In the genomic region with DNA sequence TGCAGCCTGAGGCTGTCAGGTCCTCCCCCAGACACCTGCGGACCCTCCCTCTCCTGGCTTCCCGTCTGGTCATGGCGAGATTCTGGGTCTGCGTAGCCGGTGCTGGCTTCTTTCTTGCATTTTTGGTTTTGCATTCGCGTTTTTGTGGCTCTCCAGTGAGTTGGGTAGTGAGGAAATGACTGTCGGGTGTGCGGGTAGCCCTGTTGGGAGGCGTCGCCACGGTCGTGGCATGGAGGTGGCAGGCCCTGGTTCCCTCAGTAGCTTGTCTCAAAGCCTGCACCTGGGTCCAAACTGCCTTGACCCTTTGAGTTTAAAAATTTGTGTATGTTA, we compare ENCODE assay signal across 1 cellular context.
A peak's percentile ranks its signal among the peaks of the same experiment; 100 is the strongest.
TF ChIP-seq lines count a peak whose summit lies in the region.

No MANE protein-coding gene starts in this region.

TF ChIP-seq in HepG2, 621 proteins besides CTCF, POLR2A, EP300 and RAD21 (continued from another document and continues in another):
- TF ChIP-seq ZNF329 (CRISPR knock-in tag; IDR thresholded peaks at IDR 0.05; ENCODE audit: low read depth) (0 out of 2 replicates have a peak, but pooled peaks have one; percentile 39), NONO (IDR thresholded peaks at IDR 0.05) (no peak), NONO (CRISPR knock-in tag; conservative IDR thresholded peaks at IDR 0.05) (no peak), ATF7-NPFF (CRISPR knock-in tag; IDR thresholded peaks at IDR 0.05; ENCODE audit: low read depth) (no peak), ZC3H4 (CRISPR knock-in tag; IDR thresholded peaks at IDR 0.05; ENCODE audit: borderline replicate concordance) (peak; percentile 45; the same call in 1 of the 2 replicates), RFXAP (CRISPR knock-in tag; IDR thresholded peaks at IDR 0.05; ENCODE audit: borderline replicate concordance) (no peak), U2AF1 (optimal IDR thresholded peaks at IDR 0.05; ENCODE audit: low read depth, low read length) (no peak), KAT7 (CRISPR knock-in tag; IDR thresholded peaks at IDR 0.05; ENCODE audit: borderline replicate concordance) (0 out of 2 replicates have a peak, but pooled peaks have one; percentile 40), ZFP82 (CRISPR knock-in tag; IDR thresholded peaks at IDR 0.05; ENCODE audit: borderline replicate concordance) (no peak; the same call in 1 of the 2 replicates), TGIF2 (CRISPR knock-in tag; IDR thresholded peaks at IDR 0.05) (no peak), MYNN (CRISPR knock-in tag; IDR thresholded peaks at IDR 0.05; ENCODE audit: low read depth) (no peak), ZBTB38 (CRISPR knock-in tag; IDR thresholded peaks at IDR 0.05) (no peak; the same call in 1 of the 2 replicates), ZNF235 (CRISPR knock-in tag; IDR thresholded peaks at IDR 0.05; ENCODE audit: borderline replicate concordance) (no peak), ZNF430 (CRISPR knock-in tag; IDR thresholded peaks at IDR 0.05) (no peak), ZEB1 (IDR thresholded peaks at IDR 0.05; ENCODE audit: insufficient replicate concordance, low read depth) (peak; percentile 36), ZNF709 (CRISPR knock-in tag; IDR thresholded peaks at IDR 0.05) (0 out of 2 replicates have a peak, but pooled peaks have one; percentile 14), ZNF33B (CRISPR knock-in tag; IDR thresholded peaks at IDR 0.05) (no peak), STAG1 (CRISPR knock-in tag; IDR thresholded peaks at IDR 0.05) (no peak), MBD4 (IDR thresholded peaks at IDR 0.05; ENCODE audit: borderline replicate concordance, low read length) (no peak), MEIS1 (CRISPR knock-in tag; IDR thresholded peaks at IDR 0.05; ENCODE audit: borderline replicate concordance) (no peak), ZNF879 (CRISPR knock-in tag; IDR thresholded peaks at IDR 0.05) (no peak), DPF2 (CRISPR knock-in tag; IDR thresholded peaks at IDR 0.05; ENCODE audit: borderline replicate concordance, low read depth) (no peak), TBP (CRISPR knock-in tag; IDR thresholded peaks at IDR 0.05) (no peak), ATAD3A (CRISPR knock-in tag; IDR thresholded peaks at IDR 0.05) (no peak), ZNF180 (CRISPR knock-in tag; IDR thresholded peaks at IDR 0.05; ENCODE audit: borderline replicate concordance, low read depth) (no peak), MAFF (IDR thresholded peaks at IDR 0.05; ENCODE audit: low read depth, low read length) (no peak), ZNF607 (CRISPR knock-in tag; IDR thresholded peaks at IDR 0.05; ENCODE audit: borderline replicate concordance) (peak; percentile 42; the same call in 1 of the 2 replicates), GTF3A (CRISPR knock-in tag; conservative IDR thresholded peaks at IDR 0.05) (no peak), RBAK (CRISPR knock-in tag; IDR thresholded peaks at IDR 0.05) (no peak), ZNF331 (CRISPR knock-in tag; IDR thresholded peaks at IDR 0.05) (no peak; the same call in 1 of the 2 replicates), REPIN1 (CRISPR knock-in tag; IDR thresholded peaks at IDR 0.05; ENCODE audit: borderline replicate concordance, low read depth) (no peak), ZNF75D (CRISPR knock-in tag; IDR thresholded peaks at IDR 0.05; ENCODE audit: borderline replicate concordance) (no peak), ZNF674 (CRISPR knock-in tag; IDR thresholded peaks at IDR 0.05; ENCODE audit: low read depth) (no peak), NR2F6 (IDR thresholded peaks at IDR 0.05) (no peak), NR2F6 (CRISPR knock-in tag; IDR thresholded peaks at IDR 0.05) (no peak), CC2D1A (CRISPR knock-in tag; IDR thresholded peaks at IDR 0.05) (no peak), CCAR2 (optimal IDR thresholded peaks at IDR 0.05; ENCODE audit: low read depth, low read length) (no peak), ZNF121 (CRISPR knock-in tag; IDR thresholded peaks at IDR 0.05) (no peak), PAF1 (CRISPR knock-in tag; IDR thresholded peaks at IDR 0.05) (no peak), JDP2 (CRISPR knock-in tag; IDR thresholded peaks at IDR 0.05; ENCODE audit: borderline replicate concordance) (no peak), JUNB (CRISPR knock-in tag; IDR thresholded peaks at IDR 0.05; ENCODE audit: borderline replicate concordance) (no peak), MYC (CRISPR knock-in tag; IDR thresholded peaks at IDR 0.05; ENCODE audit: borderline replicate concordance) (0 out of 2 replicates have a peak, but pooled peaks have one; percentile 4)
- TF ChIP-seq, protein P1, sequence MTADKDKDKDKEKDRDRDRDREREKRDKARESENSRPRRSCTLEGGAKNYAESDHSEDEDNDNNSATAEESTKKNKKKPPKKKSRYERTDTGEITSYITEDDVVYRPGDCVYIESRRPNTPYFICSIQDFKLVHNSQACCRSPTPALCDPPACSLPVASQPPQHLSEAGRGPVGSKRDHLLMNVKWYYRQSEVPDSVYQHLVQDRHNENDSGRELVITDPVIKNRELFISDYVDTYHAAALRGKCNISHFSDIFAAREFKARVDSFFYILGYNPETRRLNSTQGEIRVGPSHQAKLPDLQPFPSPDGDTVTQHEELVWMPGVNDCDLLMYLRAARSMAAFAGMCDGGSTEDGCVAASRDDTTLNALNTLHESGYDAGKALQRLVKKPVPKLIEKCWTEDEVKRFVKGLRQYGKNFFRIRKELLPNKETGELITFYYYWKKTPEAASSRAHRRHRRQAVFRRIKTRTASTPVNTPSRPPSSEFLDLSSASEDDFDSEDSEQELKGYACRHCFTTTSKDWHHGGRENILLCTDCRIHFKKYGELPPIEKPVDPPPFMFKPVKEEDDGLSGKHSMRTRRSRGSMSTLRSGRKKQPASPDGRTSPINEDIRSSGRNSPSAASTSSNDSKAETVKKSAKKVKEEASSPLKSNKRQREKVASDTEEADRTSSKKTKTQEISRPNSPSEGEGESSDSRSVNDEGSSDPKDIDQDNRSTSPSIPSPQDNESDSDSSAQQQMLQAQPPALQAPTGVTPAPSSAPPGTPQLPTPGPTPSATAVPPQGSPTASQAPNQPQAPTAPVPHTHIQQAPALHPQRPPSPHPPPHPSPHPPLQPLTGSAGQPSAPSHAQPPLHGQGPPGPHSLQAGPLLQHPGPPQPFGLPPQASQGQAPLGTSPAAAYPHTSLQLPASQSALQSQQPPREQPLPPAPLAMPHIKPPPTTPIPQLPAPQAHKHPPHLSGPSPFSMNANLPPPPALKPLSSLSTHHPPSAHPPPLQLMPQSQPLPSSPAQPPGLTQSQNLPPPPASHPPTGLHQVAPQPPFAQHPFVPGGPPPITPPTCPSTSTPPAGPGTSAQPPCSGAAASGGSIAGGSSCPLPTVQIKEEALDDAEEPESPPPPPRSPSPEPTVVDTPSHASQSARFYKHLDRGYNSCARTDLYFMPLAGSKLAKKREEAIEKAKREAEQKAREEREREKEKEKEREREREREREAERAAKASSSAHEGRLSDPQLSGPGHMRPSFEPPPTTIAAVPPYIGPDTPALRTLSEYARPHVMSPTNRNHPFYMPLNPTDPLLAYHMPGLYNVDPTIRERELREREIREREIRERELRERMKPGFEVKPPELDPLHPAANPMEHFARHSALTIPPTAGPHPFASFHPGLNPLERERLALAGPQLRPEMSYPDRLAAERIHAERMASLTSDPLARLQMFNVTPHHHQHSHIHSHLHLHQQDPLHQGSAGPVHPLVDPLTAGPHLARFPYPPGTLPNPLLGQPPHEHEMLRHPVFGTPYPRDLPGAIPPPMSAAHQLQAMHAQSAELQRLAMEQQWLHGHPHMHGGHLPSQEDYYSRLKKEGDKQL (CRISPR knock-in tag; IDR thresholded peaks at IDR 0.05; ENCODE audit: low read depth): no peak
- TF ChIP-seq, protein P2, sequence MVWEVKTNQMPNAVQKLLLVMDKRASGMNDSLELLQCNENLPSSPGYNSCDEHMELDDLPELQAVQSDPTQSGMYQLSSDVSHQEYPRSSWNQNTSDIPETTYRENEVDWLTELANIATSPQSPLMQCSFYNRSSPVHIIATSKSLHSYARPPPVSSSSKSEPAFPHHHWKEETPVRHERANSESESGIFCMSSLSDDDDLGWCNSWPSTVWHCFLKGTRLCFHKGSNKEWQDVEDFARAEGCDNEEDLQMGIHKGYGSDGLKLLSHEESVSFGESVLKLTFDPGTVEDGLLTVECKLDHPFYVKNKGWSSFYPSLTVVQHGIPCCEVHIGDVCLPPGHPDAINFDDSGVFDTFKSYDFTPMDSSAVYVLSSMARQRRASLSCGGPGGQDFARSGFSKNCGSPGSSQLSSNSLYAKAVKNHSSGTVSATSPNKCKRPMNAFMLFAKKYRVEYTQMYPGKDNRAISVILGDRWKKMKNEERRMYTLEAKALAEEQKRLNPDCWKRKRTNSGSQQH (CRISPR knock-in tag; IDR thresholded peaks at IDR 0.05; ENCODE audit: low read depth): no peak
- TF ChIP-seq, protein P3, sequence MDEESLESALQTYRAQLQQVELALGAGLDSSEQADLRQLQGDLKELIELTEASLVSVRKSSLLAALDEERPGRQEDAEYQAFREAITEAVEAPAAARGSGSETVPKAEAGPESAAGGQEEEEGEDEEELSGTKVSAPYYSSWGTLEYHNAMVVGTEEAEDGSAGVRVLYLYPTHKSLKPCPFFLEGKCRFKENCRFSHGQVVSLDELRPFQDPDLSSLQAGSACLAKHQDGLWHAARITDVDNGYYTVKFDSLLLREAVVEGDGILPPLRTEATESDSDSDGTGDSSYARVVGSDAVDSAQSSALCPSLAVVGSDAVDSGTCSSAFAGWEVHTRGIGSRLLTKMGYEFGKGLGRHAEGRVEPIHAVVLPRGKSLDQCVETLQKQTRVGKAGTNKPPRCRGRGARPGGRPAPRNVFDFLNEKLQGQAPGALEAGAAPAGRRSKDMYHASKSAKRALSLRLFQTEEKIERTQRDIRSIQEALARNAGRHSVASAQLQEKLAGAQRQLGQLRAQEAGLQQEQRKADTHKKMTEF (CRISPR knock-in tag; IDR thresholded peaks at IDR 0.05): no peak
- TF ChIP-seq, protein P4, sequence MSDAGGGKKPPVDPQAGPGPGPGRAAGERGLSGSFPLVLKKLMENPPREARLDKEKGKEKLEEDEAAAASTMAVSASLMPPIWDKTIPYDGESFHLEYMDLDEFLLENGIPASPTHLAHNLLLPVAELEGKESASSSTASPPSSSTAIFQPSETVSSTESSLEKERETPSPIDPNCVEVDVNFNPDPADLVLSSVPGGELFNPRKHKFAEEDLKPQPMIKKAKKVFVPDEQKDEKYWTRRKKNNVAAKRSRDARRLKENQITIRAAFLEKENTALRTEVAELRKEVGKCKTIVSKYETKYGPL (CRISPR knock-in tag; IDR thresholded peaks at IDR 0.05): no peak
- TF ChIP-seq, protein P5, sequence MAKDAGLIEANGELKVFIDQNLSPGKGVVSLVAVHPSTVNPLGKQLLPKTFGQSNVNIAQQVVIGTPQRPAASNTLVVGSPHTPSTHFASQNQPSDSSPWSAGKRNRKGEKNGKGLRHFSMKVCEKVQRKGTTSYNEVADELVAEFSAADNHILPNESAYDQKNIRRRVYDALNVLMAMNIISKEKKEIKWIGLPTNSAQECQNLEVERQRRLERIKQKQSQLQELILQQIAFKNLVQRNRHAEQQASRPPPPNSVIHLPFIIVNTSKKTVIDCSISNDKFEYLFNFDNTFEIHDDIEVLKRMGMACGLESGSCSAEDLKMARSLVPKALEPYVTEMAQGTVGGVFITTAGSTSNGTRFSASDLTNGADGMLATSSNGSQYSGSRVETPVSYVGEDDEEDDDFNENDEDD (CRISPR knock-in tag; IDR thresholded peaks at IDR 0.05; ENCODE audit: borderline replicate concordance): no peak
- TF ChIP-seq, protein P6, sequence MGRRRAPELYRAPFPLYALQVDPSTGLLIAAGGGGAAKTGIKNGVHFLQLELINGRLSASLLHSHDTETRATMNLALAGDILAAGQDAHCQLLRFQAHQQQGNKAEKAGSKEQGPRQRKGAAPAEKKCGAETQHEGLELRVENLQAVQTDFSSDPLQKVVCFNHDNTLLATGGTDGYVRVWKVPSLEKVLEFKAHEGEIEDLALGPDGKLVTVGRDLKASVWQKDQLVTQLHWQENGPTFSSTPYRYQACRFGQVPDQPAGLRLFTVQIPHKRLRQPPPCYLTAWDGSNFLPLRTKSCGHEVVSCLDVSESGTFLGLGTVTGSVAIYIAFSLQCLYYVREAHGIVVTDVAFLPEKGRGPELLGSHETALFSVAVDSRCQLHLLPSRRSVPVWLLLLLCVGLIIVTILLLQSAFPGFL (CRISPR knock-in tag; IDR thresholded peaks at IDR 0.05): no peak
- TF ChIP-seq, protein P7, sequence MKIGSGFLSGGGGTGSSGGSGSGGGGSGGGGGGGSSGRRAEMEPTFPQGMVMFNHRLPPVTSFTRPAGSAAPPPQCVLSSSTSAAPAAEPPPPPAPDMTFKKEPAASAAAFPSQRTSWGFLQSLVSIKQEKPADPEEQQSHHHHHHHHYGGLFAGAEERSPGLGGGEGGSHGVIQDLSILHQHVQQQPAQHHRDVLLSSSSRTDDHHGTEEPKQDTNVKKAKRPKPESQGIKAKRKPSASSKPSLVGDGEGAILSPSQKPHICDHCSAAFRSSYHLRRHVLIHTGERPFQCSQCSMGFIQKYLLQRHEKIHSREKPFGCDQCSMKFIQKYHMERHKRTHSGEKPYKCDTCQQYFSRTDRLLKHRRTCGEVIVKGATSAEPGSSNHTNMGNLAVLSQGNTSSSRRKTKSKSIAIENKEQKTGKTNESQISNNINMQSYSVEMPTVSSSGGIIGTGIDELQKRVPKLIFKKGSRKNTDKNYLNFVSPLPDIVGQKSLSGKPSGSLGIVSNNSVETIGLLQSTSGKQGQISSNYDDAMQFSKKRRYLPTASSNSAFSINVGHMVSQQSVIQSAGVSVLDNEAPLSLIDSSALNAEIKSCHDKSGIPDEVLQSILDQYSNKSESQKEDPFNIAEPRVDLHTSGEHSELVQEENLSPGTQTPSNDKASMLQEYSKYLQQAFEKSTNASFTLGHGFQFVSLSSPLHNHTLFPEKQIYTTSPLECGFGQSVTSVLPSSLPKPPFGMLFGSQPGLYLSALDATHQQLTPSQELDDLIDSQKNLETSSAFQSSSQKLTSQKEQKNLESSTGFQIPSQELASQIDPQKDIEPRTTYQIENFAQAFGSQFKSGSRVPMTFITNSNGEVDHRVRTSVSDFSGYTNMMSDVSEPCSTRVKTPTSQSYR (CRISPR knock-in tag; IDR thresholded peaks at IDR 0.05; ENCODE audit: borderline replicate concordance): no peak
- TF ChIP-seq, protein P8, sequence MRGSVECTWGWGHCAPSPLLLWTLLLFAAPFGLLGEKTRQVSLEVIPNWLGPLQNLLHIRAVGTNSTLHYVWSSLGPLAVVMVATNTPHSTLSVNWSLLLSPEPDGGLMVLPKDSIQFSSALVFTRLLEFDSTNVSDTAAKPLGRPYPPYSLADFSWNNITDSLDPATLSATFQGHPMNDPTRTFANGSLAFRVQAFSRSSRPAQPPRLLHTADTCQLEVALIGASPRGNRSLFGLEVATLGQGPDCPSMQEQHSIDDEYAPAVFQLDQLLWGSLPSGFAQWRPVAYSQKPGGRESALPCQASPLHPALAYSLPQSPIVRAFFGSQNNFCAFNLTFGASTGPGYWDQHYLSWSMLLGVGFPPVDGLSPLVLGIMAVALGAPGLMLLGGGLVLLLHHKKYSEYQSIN (CRISPR knock-in tag; IDR thresholded peaks at IDR 0.05; ENCODE audit: borderline replicate concordance): no peak
- TF ChIP-seq, protein P9, sequence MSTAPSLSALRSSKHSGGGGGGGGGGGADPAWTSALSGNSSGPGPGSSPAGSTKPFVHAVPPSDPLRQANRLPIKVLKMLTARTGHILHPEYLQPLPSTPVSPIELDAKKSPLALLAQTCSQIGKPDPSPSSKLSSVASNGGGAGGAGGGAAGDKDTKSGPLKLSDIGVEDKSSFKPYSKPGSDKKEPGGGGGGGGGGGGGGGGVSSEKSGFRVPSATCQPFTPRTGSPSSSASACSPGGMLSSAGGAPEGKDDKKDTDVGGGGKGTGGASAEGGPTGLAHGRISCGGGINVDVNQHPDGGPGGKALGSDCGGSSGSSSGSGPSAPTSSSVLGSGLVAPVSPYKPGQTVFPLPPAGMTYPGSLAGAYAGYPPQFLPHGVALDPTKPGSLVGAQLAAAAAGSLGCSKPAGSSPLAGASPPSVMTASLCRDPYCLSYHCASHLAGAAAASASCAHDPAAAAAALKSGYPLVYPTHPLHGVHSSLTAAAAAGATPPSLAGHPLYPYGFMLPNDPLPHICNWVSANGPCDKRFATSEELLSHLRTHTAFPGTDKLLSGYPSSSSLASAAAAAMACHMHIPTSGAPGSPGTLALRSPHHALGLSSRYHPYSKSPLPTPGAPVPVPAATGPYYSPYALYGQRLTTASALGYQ (CRISPR knock-in tag; IDR thresholded peaks at IDR 0.05): no peak
